11 cellular contexts compared by ENCODE assay signal in the genomic region with DNA sequence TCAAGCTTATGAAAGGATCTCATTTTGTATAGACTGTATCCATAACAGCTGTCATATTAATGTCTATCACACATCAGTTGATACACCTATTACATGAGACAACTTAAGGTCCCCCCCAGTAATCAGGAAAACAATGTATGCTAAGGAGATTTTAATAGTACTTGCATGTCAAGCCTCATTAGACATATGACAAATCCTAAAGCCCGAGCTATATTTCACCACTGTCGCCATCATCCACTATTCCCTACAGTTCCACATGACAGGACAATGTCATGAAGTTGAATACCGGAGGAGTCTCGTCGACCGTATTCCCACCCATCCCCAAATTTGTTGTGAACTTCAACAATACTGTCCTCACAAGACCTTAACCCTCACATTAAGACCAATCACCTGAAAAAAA. TPM values are rescaled to one million over a fixed set of nuclear protein-coding genes. Genes with fewer than 3 reads are reported as not detected.
DNase-seq lines count a peak whose midpoint lies in the region; ATAC-seq and TF ChIP-seq lines count a peak whose summit lies in the region.
"Had no signal": no experiment of that assay in that cellular context is flagged by ENCODE, and none has a peak within 500 bp of the region (broad histone marks: within the 10 kb centered on the region; RNA-seq: fewer than 3 reads in every experiment).

No MANE protein-coding gene starts in this region.

- POLR2A ChIA-PET in activated CD4-positive, alpha-beta T cell treated with anti-CD3 and anti-CD28 coated beads, Interleukin-2, amount 10 ng/mL, durations not matched to agents 7 days and 5 days (lab: Charles Lee): no interaction called here

- H4K8ac ChIP-seq in trophoblast cell (ENCODE audit: low read depth, low read length): no peak overlapping the region

- H3K27me3 ChIP-seq in NT2/D1 (ENCODE audit: insufficient read depth, insufficient read length): no peaks in the 10 kb centered on the region
- no peaks in the 10 kb centered on the region for H3K27me3 ChIP-seq in trophoblast cell (ENCODE audit: insufficient read depth, low read length)

- H3K36me3 ChIP-seq in NT2/D1 (ENCODE audit: insufficient read depth, insufficient read length, low read length): peaks cover 70% of the 10 kb centered on the region
- peaks cover 11 to 28% of the 10 kb centered on the region in 2 experiments for H3K36me3 ChIP-seq in trophoblast cell (ENCODE audit: control insufficient read depth in 1 of 2, insufficient read depth in 2 of 2, low read length in 2 of 2)

- no peak overlapping the region for H3K14ac ChIP-seq in trophoblast cell (ENCODE audit: low read length)

- CTCF ChIA-PET in activated CD4-positive, alpha-beta T cell treated with anti-CD3 and anti-CD28 coated beads, Interleukin-2, amount 10 ng/mL, durations not matched to agents 7 days and 5 days (lab: Charles Lee): no interaction called here

- no peak overlapping the region for H2BK12ac ChIP-seq in trophoblast cell (ENCODE audit: low read length)

- H4K91ac ChIP-seq in trophoblast cell (ENCODE audit: low read depth, low read length): no peak overlapping the region

- H2AFZ ChIP-seq in trophoblast cell (ENCODE audit: insufficient read depth, low read length, poor library complexity): no peak overlapping the region

- no peak for ATAC-seq in GM18873 (IDR thresholded peaks at IDR 0.05; ENCODE audit: low FRiP score, unreplicated experiment)

- peaks cover 17% of the 10 kb centered on the region for H3K79me2 ChIP-seq in trophoblast cell (ENCODE audit: control insufficient read depth, insufficient read depth, low read length, poor library complexity)

- H3K36me3 Mint-ChIP-seq in activated CD4-positive, alpha-beta T cell treated with anti-CD3 and anti-CD28 coated beads, Interleukin-2, amount 10 ng/mL, durations not matched to agents 7 days and 5 days (ENCODE audit: low read depth): peaks cover 60% of the 10 kb centered on the region

- no peak overlapping the region for H2AK5ac ChIP-seq in trophoblast cell (ENCODE audit: low read length)

- no peak overlapping the region for H3K18ac ChIP-seq in trophoblast cell (ENCODE audit: low read length)

- peaks cover 40% of the 10 kb centered on the region for H3K4me1 Mint-ChIP-seq in activated CD4-positive, alpha-beta T cell treated with anti-CD3 and anti-CD28 coated beads, Interleukin-2, amount 10 ng/mL, durations not matched to agents 7 days and 5 days

- no peak overlapping the region for H3K27ac Mint-ChIP-seq in activated CD4-positive, alpha-beta T cell treated with anti-CD3 and anti-CD28 coated beads, Interleukin-2, amount 10 ng/mL, durations not matched to agents 7 days and 5 days

- TF ChIP-seq CTCF in epithelial cell of esophagus (IDR thresholded peaks at IDR 0.05; ENCODE audit: insufficient read depth, low read depth, low read length, missing control alignments): no peak

- peak overlapping the region; percentile 25 for H3K23ac ChIP-seq in trophoblast cell (ENCODE audit: low read length)

- no peak overlapping the region for H3K27ac ChIP-seq in trophoblast cell (ENCODE audit: low read depth, low read length)

- no peak overlapping the region for H4K12ac ChIP-seq in trophoblast cell (ENCODE audit: low read depth, low read length)

- H3K4me3 ChIP-seq in NT2/D1 (ENCODE audit: insufficient read length, low read depth) (peak overlapping the region; percentile 6), epithelial cell of esophagus (ENCODE audit: low read length) (peak overlapping the region; percentile 6), trophoblast cell (ENCODE audit: low read depth, low read length) (no peak overlapping the region)

- H3K9ac ChIP-seq in NT2/D1 (ENCODE audit: insufficient read length, low read depth) (peak overlapping the region; percentile 8), trophoblast cell (ENCODE audit: low read length) (no peak overlapping the region)

- peaks cover 7% of the 10 kb centered on the region for H3K4me1 ChIP-seq in NT2/D1 (ENCODE audit: insufficient read depth, insufficient read length)
- H3K4me1 ChIP-seq in trophoblast cell (ENCODE audit: control insufficient read depth in 1 of 2, insufficient read depth in 2 of 2, low read length in 2 of 2): peaks cover 2 to 9% of the 10 kb centered on the region in 2 experiments

- peak overlapping the region; percentile 5 for H3K4me3 Mint-ChIP-seq in activated CD4-positive, alpha-beta T cell treated with anti-CD3 and anti-CD28 coated beads, Interleukin-2, amount 10 ng/mL, durations not matched to agents 7 days and 5 days

- H3K27me3 Mint-ChIP-seq in activated CD4-positive, alpha-beta T cell treated with anti-CD3 and anti-CD28 coated beads, Interleukin-2, amount 10 ng/mL, durations not matched to agents 7 days and 5 days: no peaks in the 10 kb centered on the region

- no peak overlapping the region for H2BK5ac ChIP-seq in trophoblast cell (ENCODE audit: low read depth, low read length, poor library complexity)

- peak overlapping the region; percentile 11 for H3K4me2 ChIP-seq in trophoblast cell (ENCODE audit: low read length)

- H2BK120ac ChIP-seq in trophoblast cell (ENCODE audit: insufficient read depth, low read length, poor library complexity): no peak overlapping the region

- peaks cover 15% of the 10 kb centered on the region for H3K79me1 ChIP-seq in trophoblast cell (ENCODE audit: low read length)

- DNase-seq in activated CD4-positive, alpha-beta T cell treated with anti-CD3 and anti-CD28 coated beads, Interleukin-2, amount 10 ng/mL, durations not matched to agents 7 days and 5 days: no peak
- no peak for DNase-seq in activated CD4-positive, alpha-beta T cell treated with anti-CD3 and anti-CD28 coated beads for 4 hours
- DNase-seq in NT2/D1 (ENCODE audit: low read depth, low spot score) (no peak), epithelial cell of esophagus (ENCODE audit: low read depth) (no peak), trophoblast cell (no peak), 8988T (no peak)
- no peak for DNase-seq in stimulated activated CD4-positive, alpha-beta T cell treated with anti-CD3 and anti-CD28 coated beads, Interleukin-4, amount 100 ng/mL, for 24 hours
- DNase-seq: activated gamma-delta T cell; NCI-H1436 treated with DMSO at 0.1 percent for 48 hours; stimulated activated CD4-positive, alpha-beta T cell treated with anti-CD3 and anti-CD28 coated beads, Interleukin-4, amount 100 ng/mL, for 1 hour had no signal

- H3K4ac ChIP-seq in trophoblast cell (ENCODE audit: low read depth, low read length): peak overlapping the region; percentile 43

- no peaks in the 10 kb centered on the region for H3K9me3 Mint-ChIP-seq in activated CD4-positive, alpha-beta T cell treated with anti-CD3 and anti-CD28 coated beads, Interleukin-2, amount 10 ng/mL, durations not matched to agents 7 days and 5 days

- WGBS in trophoblast cell (ENCODE audit: extremely low coverage, insufficient coverage, insufficient read length): no CpG with 5 or more reads among the region's 6 CpGs

- no peaks in the 10 kb centered on the region for H3K9me3 ChIP-seq in NT2/D1 (ENCODE audit: insufficient read depth, low read length)
- no peaks in the 10 kb centered on the region for H3K9me3 ChIP-seq in trophoblast cell (ENCODE audit: insufficient read depth, low read depth, low read length)

RNA-seq across cellular contexts. Expression of a gene that starts 3.4 kb away (rescaled TPM):
- 100 to 1,000 TPM; 389 to 395 TPM for total RNA-seq in activated CD4-positive, alpha-beta T cell treated with anti-CD3 and anti-CD28 coated beads, Interleukin-2, amount 10 ng/mL, durations not matched to agents 7 days and 5 days
- 433 and 454 TPM in 2 replicates for polyA plus RNA-seq in trophoblast cell (2013)

RNA-seq across cellular contexts. Expression of a gene that starts 32.0 kb away (rescaled TPM):
- total RNA-seq in activated CD4-positive, alpha-beta T cell treated with anti-CD3 and anti-CD28 coated beads, Interleukin-2, amount 10 ng/mL, durations not matched to agents 7 days and 5 days: 10 to 100 TPM; 33.0 to 34.4 TPM
- 13.0 and 13.4 TPM in 2 replicates for polyA plus RNA-seq in trophoblast cell (2013)
